In the genomic region with DNA sequence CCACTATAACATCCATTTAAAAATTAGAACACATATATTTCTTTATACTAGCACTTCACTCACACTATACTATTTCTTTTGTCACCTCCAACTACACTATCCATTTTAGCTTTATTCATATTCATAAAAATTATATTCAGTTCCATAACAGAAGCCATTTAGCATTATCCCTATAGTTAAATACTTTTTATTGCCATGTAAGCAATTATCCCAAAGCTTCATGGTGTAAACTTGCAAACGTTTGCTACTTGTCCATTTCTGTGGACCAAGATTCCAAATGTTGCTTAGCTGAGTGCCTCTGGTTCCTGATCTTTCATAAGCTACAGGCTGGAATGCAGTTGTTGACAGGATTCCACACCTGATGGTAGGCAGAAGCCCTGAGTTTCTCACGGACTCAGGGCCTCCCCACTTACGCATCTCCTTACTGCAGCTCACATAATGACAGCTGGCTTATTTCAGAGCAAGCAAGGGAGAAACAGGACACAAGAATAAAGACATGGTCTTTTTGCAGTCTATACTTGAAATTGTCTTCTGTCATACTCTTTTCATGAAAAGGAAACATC, we compare ENCODE assay signal across 29 cellular contexts.
"Had no signal": no experiment of that assay in that cellular context is flagged by ENCODE, and none has a peak within 500 bp of the region (broad histone marks: within the 10 kb centered on the region; RNA-seq: fewer than 3 reads in every experiment).

No MANE protein-coding gene starts in this region.

- FAIRE-seq: endometrium, endothelial cell of umbilical vein, frontal cortex had no signal

- DNase-seq: activated B cell treated with CpG ODN at 0.5 μM for 24 hours; activated CD4-positive, alpha-beta T cell treated with anti-CD3 and anti-CD28 coated beads for 48 hours; activated CD4-positive, alpha-beta T cell treated with anti-CD3 and anti-CD28 coated beads, Interleukin-2, amount 50 U/mL, for 1 hour; activated CD4-positive, alpha-beta T cell treated with anti-CD3 and anti-CD28 coated beads, Interleukin-2, amount 50 U/mL, for 48 hours; activated CD8-positive, alpha-beta memory T cell treated with anti-CD3 and anti-CD28 coated beads for 24 hours; activated CD8-positive, alpha-beta T cell treated with anti-CD3 and anti-CD28 coated beads for 36 hours; activated effector memory CD4-positive, alpha-beta T cell treated with Interleukin-2 at 50 U/mL for 16 hours; activated gamma-delta T cell treated with Interleukin-2 at 50 U/mL for 16 hours; activated naive CD4-positive, alpha-beta T cell treated with anti-CD3 and anti-CD28 coated beads, Interleukin-2, amount 50 U/mL, for 16 hours; activated naive CD4-positive, alpha-beta T cell treated with Interleukin-2 at 50 U/mL for 16 hours; activated T-cell treated with anti-CD3 and anti-CD28 coated beads, Interleukin-2, amount 50 U/mL, for 4 hours; amygdala; aorta; body of pancreas; central memory CD4-positive, alpha-beta T cell; cerebellar nuclear complex; colonic mucosa; effector CD8-positive, alpha-beta T cell; foreskin fibroblast; head of caudate nucleus; T-helper 17 cell; T1000; WERI-Rb-1 had no signal

- H3K4me3 ChIP-seq: body of pancreas, colonic mucosa had no signal

- ATAC-seq: activated CD4-positive, CD25-positive, alpha-beta regulatory T cell treated with anti-CD3 and anti-CD28 coated beads, Interleukin-2, amount 50 U/mL, for 24 hours; activated CD8-positive, alpha-beta T cell treated with anti-CD3 and anti-CD28 coated beads for 36 hours; activated T-cell treated with anti-CD3 and anti-CD28 coated beads, Interleukin-2, amount 50 U/mL, for 4 hours; activated T-helper 17 cell treated with anti-CD3 and anti-CD28 coated beads, Interleukin-2, amount 50 U/mL, for 72 hours; body of pancreas; T-helper 17 cell had no signal

- H3K9me3 ChIP-seq: body of pancreas, colonic mucosa had no signal

- H3K27ac ChIP-seq: body of pancreas, colonic mucosa, epithelial cell of prostate, WERI-Rb-1 had no signal

- H3K4me1 ChIP-seq: body of pancreas, colonic mucosa had no signal
